In the genomic region with DNA sequence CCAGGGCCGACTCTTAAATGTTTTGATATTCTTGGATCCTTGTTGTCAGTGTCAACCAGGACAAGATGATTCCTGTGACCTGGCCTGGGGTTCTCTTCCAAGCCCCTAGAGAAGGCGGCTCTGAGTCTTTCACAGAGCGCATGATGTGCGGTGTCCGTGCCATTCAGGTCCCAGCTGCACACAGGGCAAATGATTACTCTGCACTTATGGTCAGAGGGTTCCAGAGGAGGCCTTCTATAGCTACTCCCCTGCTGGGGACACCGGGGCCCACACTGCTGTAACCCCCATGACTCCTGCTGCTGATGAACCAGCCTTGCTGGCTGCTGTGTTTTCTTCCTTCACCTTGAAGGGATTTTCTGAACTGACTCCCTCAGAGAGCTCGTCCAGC, we compare ENCODE assay signal across 1 cellular context.
TF ChIP-seq lines count a peak whose summit lies in the region.

No MANE protein-coding gene starts in this region.

TF ChIP-seq in K562, 482 proteins besides CTCF, POLR2A, EP300 and RAD21 (continued from another document):
- TF ChIP-seq, protein P1, sequence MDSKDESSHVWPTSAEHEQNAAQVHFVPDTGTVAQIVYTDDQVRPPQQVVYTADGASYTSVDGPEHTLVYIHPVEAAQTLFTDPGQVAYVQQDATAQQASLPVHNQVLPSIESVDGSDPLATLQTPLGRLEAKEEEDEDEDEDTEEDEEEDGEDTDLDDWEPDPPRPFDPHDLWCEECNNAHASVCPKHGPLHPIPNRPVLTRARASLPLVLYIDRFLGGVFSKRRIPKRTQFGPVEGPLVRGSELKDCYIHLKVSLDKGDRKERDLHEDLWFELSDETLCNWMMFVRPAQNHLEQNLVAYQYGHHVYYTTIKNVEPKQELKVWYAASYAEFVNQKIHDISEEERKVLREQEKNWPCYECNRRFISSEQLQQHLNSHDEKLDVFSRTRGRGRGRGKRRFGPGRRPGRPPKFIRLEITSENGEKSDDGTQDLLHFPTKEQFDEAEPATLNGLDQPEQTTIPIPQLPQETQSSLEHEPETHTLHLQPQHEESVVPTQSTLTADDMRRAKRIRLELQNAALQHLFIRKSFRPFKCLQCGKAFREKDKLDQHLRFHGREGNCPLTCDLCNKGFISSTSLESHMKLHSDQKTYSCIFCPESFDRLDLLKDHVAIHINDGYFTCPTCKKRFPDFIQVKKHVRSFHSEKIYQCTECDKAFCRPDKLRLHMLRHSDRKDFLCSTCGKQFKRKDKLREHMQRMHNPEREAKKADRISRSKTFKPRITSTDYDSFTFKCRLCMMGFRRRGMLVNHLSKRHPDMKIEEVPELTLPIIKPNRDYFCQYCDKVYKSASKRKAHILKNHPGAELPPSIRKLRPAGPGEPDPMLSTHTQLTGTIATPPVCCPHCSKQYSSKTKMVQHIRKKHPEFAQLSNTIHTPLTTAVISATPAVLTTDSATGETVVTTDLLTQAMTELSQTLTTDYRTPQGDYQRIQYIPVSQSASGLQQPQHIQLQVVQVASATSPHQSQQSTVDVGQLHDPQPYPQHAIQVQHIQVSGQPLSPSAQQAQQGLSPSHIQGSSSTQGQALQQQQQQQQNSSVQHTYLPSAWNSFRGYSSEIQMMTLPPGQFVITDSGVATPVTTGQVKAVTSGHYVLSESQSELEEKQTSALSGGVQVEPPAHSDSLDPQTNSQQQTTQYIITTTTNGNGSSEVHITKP (IDR thresholded peaks at IDR 0.05; ENCODE audit: partially characterized antibody), result no peak
- TF ChIP-seq, protein P2, sequence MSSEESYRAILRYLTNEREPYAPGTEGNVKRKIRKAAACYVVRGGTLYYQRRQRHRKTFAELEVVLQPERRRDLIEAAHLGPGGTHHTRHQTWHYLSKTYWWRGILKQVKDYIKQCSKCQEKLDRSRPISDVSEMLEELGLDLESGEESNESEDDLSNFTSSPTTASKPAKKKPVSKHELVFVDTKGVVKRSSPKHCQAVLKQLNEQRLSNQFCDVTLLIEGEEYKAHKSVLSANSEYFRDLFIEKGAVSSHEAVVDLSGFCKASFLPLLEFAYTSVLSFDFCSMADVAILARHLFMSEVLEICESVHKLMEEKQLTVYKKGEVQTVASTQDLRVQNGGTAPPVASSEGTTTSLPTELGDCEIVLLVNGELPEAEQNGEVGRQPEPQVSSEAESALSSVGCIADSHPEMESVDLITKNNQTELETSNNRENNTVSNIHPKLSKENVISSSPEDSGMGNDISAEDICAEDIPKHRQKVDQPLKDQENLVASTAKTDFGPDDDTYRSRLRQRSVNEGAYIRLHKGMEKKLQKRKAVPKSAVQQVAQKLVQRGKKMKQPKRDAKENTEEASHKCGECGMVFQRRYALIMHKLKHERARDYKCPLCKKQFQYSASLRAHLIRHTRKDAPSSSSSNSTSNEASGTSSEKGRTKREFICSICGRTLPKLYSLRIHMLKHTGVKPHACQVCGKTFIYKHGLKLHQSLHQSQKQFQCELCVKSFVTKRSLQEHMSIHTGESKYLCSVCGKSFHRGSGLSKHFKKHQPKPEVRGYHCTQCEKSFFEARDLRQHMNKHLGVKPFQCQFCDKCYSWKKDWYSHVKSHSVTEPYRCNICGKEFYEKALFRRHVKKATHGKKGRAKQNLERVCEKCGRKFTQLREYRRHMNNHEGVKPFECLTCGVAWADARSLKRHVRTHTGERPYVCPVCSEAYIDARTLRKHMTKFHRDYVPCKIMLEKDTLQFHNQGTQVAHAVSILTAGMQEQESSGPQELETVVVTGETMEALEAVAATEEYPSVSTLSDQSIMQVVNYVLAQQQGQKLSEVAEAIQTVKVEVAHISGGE (CRISPR knock-in tag; IDR thresholded peaks at IDR 0.05), result no peak
- peak; percentile 21; the same call in 1 of the 2 replicates for TF ChIP-seq MAFK (IDR thresholded peaks at IDR 0.05; ENCODE audit: low read length)
- TF ChIP-seq HNRNPK (IDR thresholded peaks at IDR 0.05; ENCODE audit: low read depth, low read length, poor library complexity, severe bottlenecking), result no peak
- no peak for TF ChIP-seq RAD51 (IDR thresholded peaks at IDR 0.05; ENCODE audit: borderline replicate concordance, low read depth)
- TF ChIP-seq, protein P3, sequence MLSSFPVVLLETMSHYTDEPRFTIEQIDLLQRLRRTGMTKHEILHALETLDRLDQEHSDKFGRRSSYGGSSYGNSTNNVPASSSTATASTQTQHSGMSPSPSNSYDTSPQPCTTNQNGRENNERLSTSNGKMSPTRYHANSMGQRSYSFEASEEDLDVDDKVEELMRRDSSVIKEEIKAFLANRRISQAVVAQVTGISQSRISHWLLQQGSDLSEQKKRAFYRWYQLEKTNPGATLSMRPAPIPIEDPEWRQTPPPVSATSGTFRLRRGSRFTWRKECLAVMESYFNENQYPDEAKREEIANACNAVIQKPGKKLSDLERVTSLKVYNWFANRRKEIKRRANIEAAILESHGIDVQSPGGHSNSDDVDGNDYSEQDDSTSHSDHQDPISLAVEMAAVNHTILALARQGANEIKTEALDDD (IDR thresholded peaks at IDR 0.05), result no peak
- TF ChIP-seq ZZZ3 (IDR thresholded peaks at IDR 0.05), result no peak
- TF ChIP-seq ILK (tag; IDR thresholded peaks at IDR 0.05; ENCODE audit: borderline replicate concordance, low read depth), result no peak
- no peak for TF ChIP-seq BDP1 (IDR thresholded peaks at IDR 0.05; ENCODE audit: insufficient read depth, insufficient read length)
- TF ChIP-seq NFIX (CRISPR knock-in tag; IDR thresholded peaks at IDR 0.05; ENCODE audit: low read depth), result no peak
- no peak for TF ChIP-seq NR2F6 (CRISPR knock-in tag; IDR thresholded peaks at IDR 0.05)
- 0 out of 2 replicates have a peak, but pooled peaks have one; percentile 19 for TF ChIP-seq MAFG (tag; conservative IDR thresholded peaks at IDR 0.05)
- no peak for TF ChIP-seq CBX3 (IDR thresholded peaks at IDR 0.05; ENCODE audit: borderline replicate concordance in 1 of 2, low read length in 2 of 2)
- TF ChIP-seq SRF (CRISPR knock-in tag; IDR thresholded peaks at IDR 0.05), result no peak
- TF ChIP-seq SIN3B (IDR thresholded peaks at IDR 0.05; ENCODE audit: low read depth), result no peak
- no peak for TF ChIP-seq SPI1 (IDR thresholded peaks at IDR 0.05; ENCODE audit: borderline replicate concordance, low read depth, low read length)
- no peak for TF ChIP-seq PCBP1 (IDR thresholded peaks at IDR 0.05; ENCODE audit: low read depth, low read length, poor library complexity, severe bottlenecking)
- no peak for TF ChIP-seq KAT8 (IDR thresholded peaks at IDR 0.05; ENCODE audit: low read depth)
- TF ChIP-seq PHB2 (IDR thresholded peaks at IDR 0.05; ENCODE audit: low read depth), result no peak
- peak; percentile 42; the same call in 1 of the 2 replicates for TF ChIP-seq C11orf30 (IDR thresholded peaks at IDR 0.05; ENCODE audit: low read depth)
- 0 out of 2 replicates have a peak, but pooled peaks have one; percentile 26 for TF ChIP-seq ELF1 (tag; IDR thresholded peaks at IDR 0.05)
- TF ChIP-seq ZNF766 (CRISPR knock-in tag; conservative IDR thresholded peaks at IDR 0.05), result no peak
- TF ChIP-seq, protein P4, sequence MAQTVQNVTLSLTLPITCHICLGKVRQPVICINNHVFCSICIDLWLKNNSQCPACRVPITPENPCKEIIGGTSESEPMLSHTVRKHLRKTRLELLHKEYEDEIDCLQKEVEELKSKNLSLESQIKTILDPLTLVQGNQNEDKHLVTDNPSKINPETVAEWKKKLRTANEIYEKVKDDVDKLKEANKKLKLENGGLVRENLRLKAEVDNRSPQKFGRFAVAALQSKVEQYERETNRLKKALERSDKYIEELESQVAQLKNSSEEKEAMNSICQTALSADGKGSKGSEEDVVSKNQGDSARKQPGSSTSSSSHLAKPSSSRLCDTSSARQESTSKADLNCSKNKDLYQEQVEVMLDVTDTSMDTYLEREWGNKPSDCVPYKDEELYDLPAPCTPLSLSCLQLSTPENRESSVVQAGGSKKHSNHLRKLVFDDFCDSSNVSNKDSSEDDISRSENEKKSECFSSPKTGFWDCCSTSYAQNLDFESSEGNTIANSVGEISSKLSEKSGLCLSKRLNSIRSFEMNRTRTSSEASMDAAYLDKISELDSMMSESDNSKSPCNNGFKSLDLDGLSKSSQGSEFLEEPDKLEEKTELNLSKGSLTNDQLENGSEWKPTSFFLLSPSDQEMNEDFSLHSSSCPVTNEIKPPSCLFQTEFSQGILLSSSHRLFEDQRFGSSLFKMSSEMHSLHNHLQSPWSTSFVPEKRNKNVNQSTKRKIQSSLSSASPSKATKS (CRISPR knock-in tag; IDR thresholded peaks at IDR 0.05), result no peak
- TF ChIP-seq ZNF232 (CRISPR knock-in tag; IDR thresholded peaks at IDR 0.05), result no peak
- TF ChIP-seq FOXK2 (conservative IDR thresholded peaks at IDR 0.05 in 1 of 2, IDR thresholded peaks at IDR 0.05 in 1 of 2; ENCODE audit: low read depth in 2 of 2), result 0 out of 4 replicates have a peak, but pooled peaks of 1 of the 2 experiments have one; percentile 13
- no peak for TF ChIP-seq ATF1 (CRISPR knock-in tag; IDR thresholded peaks at IDR 0.05)
- TF ChIP-seq ATF1 (tag; IDR thresholded peaks at IDR 0.05), result no peak
- no peak for TF ChIP-seq TAF1 (IDR thresholded peaks at IDR 0.05; ENCODE audit: control insufficient read depth, extremely low read depth, insufficient read depth, low read length, severe bottlenecking)
- no peak for TF ChIP-seq KLF16 (IDR thresholded peaks at IDR 0.05)
- no peak for TF ChIP-seq FOXM1 (IDR thresholded peaks at IDR 0.05; ENCODE audit: low read depth)
- TF ChIP-seq FOXM1 (CRISPR knock-in tag; IDR thresholded peaks at IDR 0.05; ENCODE audit: low read depth), result 0 out of 2 replicates have a peak, but pooled peaks have one; percentile 52
- TF ChIP-seq, protein P5, sequence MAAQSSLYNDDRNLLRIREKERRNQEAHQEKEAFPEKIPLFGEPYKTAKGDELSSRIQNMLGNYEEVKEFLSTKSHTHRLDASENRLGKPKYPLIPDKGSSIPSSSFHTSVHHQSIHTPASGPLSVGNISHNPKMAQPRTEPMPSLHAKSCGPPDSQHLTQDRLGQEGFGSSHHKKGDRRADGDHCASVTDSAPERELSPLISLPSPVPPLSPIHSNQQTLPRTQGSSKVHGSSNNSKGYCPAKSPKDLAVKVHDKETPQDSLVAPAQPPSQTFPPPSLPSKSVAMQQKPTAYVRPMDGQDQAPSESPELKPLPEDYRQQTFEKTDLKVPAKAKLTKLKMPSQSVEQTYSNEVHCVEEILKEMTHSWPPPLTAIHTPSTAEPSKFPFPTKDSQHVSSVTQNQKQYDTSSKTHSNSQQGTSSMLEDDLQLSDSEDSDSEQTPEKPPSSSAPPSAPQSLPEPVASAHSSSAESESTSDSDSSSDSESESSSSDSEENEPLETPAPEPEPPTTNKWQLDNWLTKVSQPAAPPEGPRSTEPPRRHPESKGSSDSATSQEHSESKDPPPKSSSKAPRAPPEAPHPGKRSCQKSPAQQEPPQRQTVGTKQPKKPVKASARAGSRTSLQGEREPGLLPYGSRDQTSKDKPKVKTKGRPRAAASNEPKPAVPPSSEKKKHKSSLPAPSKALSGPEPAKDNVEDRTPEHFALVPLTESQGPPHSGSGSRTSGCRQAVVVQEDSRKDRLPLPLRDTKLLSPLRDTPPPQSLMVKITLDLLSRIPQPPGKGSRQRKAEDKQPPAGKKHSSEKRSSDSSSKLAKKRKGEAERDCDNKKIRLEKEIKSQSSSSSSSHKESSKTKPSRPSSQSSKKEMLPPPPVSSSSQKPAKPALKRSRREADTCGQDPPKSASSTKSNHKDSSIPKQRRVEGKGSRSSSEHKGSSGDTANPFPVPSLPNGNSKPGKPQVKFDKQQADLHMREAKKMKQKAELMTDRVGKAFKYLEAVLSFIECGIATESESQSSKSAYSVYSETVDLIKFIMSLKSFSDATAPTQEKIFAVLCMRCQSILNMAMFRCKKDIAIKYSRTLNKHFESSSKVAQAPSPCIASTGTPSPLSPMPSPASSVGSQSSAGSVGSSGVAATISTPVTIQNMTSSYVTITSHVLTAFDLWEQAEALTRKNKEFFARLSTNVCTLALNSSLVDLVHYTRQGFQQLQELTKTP (IDR thresholded peaks at IDR 0.05; ENCODE audit: low read depth in 1 of 2, partially characterized antibody in 2 of 2), result no peak
- TF ChIP-seq, protein P6, sequence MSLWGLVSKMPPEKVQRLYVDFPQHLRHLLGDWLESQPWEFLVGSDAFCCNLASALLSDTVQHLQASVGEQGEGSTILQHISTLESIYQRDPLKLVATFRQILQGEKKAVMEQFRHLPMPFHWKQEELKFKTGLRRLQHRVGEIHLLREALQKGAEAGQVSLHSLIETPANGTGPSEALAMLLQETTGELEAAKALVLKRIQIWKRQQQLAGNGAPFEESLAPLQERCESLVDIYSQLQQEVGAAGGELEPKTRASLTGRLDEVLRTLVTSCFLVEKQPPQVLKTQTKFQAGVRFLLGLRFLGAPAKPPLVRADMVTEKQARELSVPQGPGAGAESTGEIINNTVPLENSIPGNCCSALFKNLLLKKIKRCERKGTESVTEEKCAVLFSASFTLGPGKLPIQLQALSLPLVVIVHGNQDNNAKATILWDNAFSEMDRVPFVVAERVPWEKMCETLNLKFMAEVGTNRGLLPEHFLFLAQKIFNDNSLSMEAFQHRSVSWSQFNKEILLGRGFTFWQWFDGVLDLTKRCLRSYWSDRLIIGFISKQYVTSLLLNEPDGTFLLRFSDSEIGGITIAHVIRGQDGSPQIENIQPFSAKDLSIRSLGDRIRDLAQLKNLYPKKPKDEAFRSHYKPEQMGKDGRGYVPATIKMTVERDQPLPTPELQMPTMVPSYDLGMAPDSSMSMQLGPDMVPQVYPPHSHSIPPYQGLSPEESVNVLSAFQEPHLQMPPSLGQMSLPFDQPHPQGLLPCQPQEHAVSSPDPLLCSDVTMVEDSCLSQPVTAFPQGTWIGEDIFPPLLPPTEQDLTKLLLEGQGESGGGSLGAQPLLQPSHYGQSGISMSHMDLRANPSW (CRISPR knock-in tag; IDR thresholded peaks at IDR 0.05), result no peak
- no peak for TF ChIP-seq HNRNPL (IDR thresholded peaks at IDR 0.05; ENCODE audit: low read depth, low read length)
- TF ChIP-seq BACH1 (tag; IDR thresholded peaks at IDR 0.05), result no peak
- TF ChIP-seq ZNF316 (IDR thresholded peaks at IDR 0.05), result peak; percentile 37; the same call in 1 of the 2 replicates
- TF ChIP-seq RCOR1 (IDR thresholded peaks at IDR 0.05; ENCODE audit: borderline replicate concordance in 1 of 2, low read depth in 2 of 2, low read length in 2 of 2), result no peak
- no peak for TF ChIP-seq ZKSCAN8 (CRISPR knock-in tag; IDR thresholded peaks at IDR 0.05)
- TF ChIP-seq, protein P7, sequence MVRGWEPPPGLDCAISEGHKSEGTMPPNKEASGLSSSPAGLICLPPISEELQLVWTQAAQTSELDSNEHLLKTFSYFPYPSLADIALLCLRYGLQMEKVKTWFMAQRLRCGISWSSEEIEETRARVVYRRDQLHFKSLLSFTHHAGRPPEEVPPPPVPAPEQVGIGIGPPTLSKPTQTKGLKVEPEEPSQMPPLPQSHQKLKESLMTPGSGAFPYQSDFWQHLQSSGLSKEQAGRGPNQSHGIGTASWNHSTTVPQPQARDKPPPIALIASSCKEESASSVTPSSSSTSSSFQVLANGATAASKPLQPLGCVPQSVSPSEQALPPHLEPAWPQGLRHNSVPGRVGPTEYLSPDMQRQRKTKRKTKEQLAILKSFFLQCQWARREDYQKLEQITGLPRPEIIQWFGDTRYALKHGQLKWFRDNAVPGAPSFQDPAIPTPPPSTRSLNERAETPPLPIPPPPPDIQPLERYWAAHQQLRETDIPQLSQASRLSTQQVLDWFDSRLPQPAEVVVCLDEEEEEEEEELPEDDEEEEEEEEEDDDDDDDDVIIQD (CRISPR knock-in tag; IDR thresholded peaks at IDR 0.05), result no peak
TF ChIP-seq in K562: peak in this region for 9.
